12 cellular contexts compared by ENCODE assay signal in the genomic region with DNA sequence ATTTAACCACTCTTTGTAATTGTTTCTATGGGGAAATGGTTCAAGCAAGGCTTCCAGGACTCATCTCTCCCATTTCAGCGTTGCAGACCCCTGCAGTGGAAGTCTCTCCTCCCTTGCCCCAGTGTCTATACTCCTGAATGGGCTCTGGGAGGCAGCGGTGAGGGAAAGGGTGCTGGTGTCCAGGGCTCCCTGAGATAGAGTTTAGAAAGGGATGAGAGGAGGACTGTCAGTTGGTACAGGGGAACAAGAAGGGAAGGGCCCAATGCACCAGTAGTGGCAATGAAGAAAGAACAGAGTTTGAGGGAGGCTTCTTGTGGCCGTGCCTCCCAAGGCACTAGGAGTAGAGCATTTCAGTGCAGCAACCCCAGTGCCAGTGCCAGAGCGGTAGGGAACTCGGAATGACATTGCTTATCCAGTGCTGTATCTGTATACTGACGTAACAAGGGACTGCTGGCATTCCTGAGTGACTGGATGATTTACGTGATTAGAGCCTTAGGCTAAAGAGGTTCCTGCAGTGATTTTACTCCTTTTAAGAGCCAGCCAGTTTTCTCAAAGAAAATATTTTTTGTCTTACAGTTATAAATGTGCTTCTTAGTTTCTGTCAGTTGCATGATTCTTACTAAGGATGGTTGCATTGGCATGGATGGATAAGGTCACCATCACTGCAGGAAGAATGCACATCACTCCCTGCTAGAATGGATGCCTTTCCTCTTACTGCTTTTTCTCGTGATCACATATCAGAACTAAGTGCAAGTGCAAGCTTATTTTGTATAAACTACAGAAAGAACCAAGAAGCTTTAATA. TPM values are rescaled to one million over a fixed set of nuclear protein-coding genes. Genes with fewer than 3 reads are reported as not detected.
DNase-seq lines count a peak whose midpoint lies in the region; ATAC-seq and TF ChIP-seq lines count a peak whose summit lies in the region.
"Had no signal": no experiment of that assay in that cellular context is flagged by ENCODE, and none has a peak within 500 bp of the region (broad histone marks: within the 10 kb centered on the region; RNA-seq: fewer than 3 reads in every experiment).

No MANE protein-coding gene starts in this region.

- peak; percentile 33 for ATAC-seq in esophagus mucosa
- no peak for ATAC-seq in GM18517 (IDR thresholded peaks at IDR 0.05; ENCODE audit: unreplicated experiment)
- ATAC-seq in activated CD4-positive, CD25-positive, alpha-beta regulatory T cell treated with anti-CD3 and anti-CD28 coated beads, Interleukin-2, amount 50 U/mL, for 24 hours: no peak

- peak overlapping the region; percentile 53 for H3K27ac ChIP-seq in SJCRH30
- H3K27ac ChIP-seq in neural cell (ENCODE audit: low read length): no peak overlapping the region
- no peak overlapping the region for H3K27ac ChIP-seq in effector memory CD4-positive, alpha-beta T cell (ENCODE audit: insufficient read depth, low read length, poor library complexity, severe bottlenecking)

- no peaks in the 10 kb centered on the region for H3K79me2 ChIP-seq in neural cell (replicated peaks; ENCODE audit: insufficient read depth, low read length)

- in situ Hi-C loops in GM13976 (cut with MboI; ENCODE audit: low sequenced_read_pairs, unreplicated experiment): no loop called here

- no peak for TF ChIP-seq RAD21 in neural cell (conservative IDR thresholded peaks at IDR 0.05)

- no peak overlapping the region for H3K4me2 ChIP-seq in neural cell (ENCODE audit: low read length)

- TF ChIP-seq EP300 in neural cell (conservative IDR thresholded peaks at IDR 0.05; ENCODE audit: poor library complexity, severe bottlenecking): no peak

- TF ChIP-seq CTCF in neural cell (IDR thresholded peaks at IDR 0.05; ENCODE audit: poor library complexity, severe bottlenecking) (no peak), GM13976 (IDR thresholded peaks at IDR 0.05; ENCODE audit: borderline replicate concordance, control extremely low read depth, extremely low read depth, insufficient read depth, missing control alignments) (no peak)

- H3K27me3 ChIP-seq in SJCRH30: no peaks in the 10 kb centered on the region
- no peaks in the 10 kb centered on the region for H3K27me3 ChIP-seq in neural cell (ENCODE audit: insufficient read depth, low read depth, low read length)
- no peaks in the 10 kb centered on the region for H3K27me3 ChIP-seq in effector memory CD4-positive, alpha-beta T cell (replicated peaks; ENCODE audit: control insufficient read depth, insufficient read depth, low read length, poor library complexity, severe bottlenecking)
- H3K27me3 ChIP-seq: gastrocnemius medialis had no signal

- H3K9me2 ChIP-seq in neural cell (ENCODE audit: insufficient read depth, low read length): no peaks in the 10 kb centered on the region

- no peak overlapping the region for H3K4me3 ChIP-seq in SJCRH30
- H3K4me3 ChIP-seq in neural cell (ENCODE audit: low read length): no peak overlapping the region
- no peak overlapping the region for H3K4me3 ChIP-seq in effector memory CD4-positive, alpha-beta T cell (ENCODE audit: insufficient read depth, low read depth, low read length, poor library complexity, severe bottlenecking)
- H3K4me3 ChIP-seq: gastrocnemius medialis had no signal

- H3K9ac ChIP-seq in neural cell (ENCODE audit: low read length): no peak overlapping the region

- peaks cover 29% of the 10 kb centered on the region for H3K4me1 ChIP-seq in SJCRH30
- H3K4me1 ChIP-seq in effector memory CD4-positive, alpha-beta T cell (ENCODE audit: control insufficient read depth, insufficient read depth, low read length, poor library complexity, severe bottlenecking): no peaks in the 10 kb centered on the region

- H3K9me3 ChIP-seq in SJCRH30 (replicated peaks): no peaks in the 10 kb centered on the region
- H3K9me3 ChIP-seq in neural cell (ENCODE audit: low read length): no peaks in the 10 kb centered on the region
- H3K9me3 ChIP-seq in effector memory CD4-positive, alpha-beta T cell (ENCODE audit: control insufficient read depth, low read length): no peaks in the 10 kb centered on the region
- H3K9me3 ChIP-seq: gastrocnemius medialis had no signal

- no peaks in the 10 kb centered on the region for H3F3A ChIP-seq in neural cell (ENCODE audit: insufficient read depth, low read length, poor library complexity, severe bottlenecking)

- H2AFZ ChIP-seq in neural cell (ENCODE audit: low read depth, low read length): no peak overlapping the region

- peak; percentile 98 for DNase-seq in EH (ENCODE audit: low read depth)
- DNase-seq in SJCRH30: peak; percentile 15 to 34
- no peak for DNase-seq in GM13976 (ENCODE audit: low spot score)
- no peak for DNase-seq in effector memory CD4-positive, alpha-beta T cell
- DNase-seq: anterior cingulate cortex; gastrocnemius medialis; NCI-H1694; stimulated activated CD4-positive, alpha-beta T cell treated with anti-CD3 and anti-CD28 coated beads, Interleukin-1b, Interleukin-23, amount 100 ng/mL, for 48 hours had no signal

- no peaks in the 10 kb centered on the region for H4K20me1 ChIP-seq in neural cell (ENCODE audit: insufficient read depth)

- H3K36me3 ChIP-seq in SJCRH30: peaks cover 16% of the 10 kb centered on the region
- peaks cover 10% of the 10 kb centered on the region for H3K36me3 ChIP-seq in neural cell (ENCODE audit: insufficient read depth, low read length)
- H3K36me3 ChIP-seq in effector memory CD4-positive, alpha-beta T cell (ENCODE audit: control insufficient read depth, insufficient read depth, low read length): peaks cover 81% of the 10 kb centered on the region

TF ChIP-seq in neural cell, 6 proteins besides CTCF, POLR2A, EP300 and RAD21:
- TF ChIP-seq TAF1 (IDR thresholded peaks at IDR 0.05; ENCODE audit: low read depth) (no peak), MXI1 (conservative IDR thresholded peaks at IDR 0.05; ENCODE audit: poor library complexity, severe bottlenecking) (no peak), POLR2AphosphoS5 (IDR thresholded peaks at IDR 0.05) (peak; percentile 12)
TF ChIP-seq in neural cell: peak in this region for 1.

RNA-seq across cellular contexts. Expression of gene PRPF18, which starts 28.0 kb away (rescaled TPM):
- 26.0 and 31.0 TPM in 2 replicates for total RNA-seq in SJCRH30 (2014; rRNA removed; shearing (Covaris generic))
- total RNA-seq in esophagus mucosa: 12.3 TPM
- 43.9 and 56.7 TPM in 2 replicates for polyA plus RNA-seq in neural cell
- 81.6 and 111 TPM in 2 replicates for polyA minus RNA-seq in neural cell

Comparison
In these comparisons a context has a peak if more than half of its experiments do, and no peak if none do; other contexts are left out.
1. DNase-seq: peak in EH (single experiment) and SJCRH30 (2 of 2); none in GM13976 (single experiment) and effector memory CD4-positive, alpha-beta T cell (0 of 3).